25 cellular contexts compared by ENCODE assay signal in genomic region chr2:217468042-217468441, GRCh38.
"Had no signal": no experiment of that assay in that cellular context is flagged by ENCODE, and none has a peak within 500 bp of the region (broad histone marks: within the 10 kb centered on the region; RNA-seq: fewer than 3 reads in every experiment).

No MANE protein-coding gene starts in this region.

- H3K36me3 Mint-ChIP-seq: mesothelial cell of epicardium had no signal

- H3K9me3 Mint-ChIP-seq: activated naive CD4-positive, alpha-beta T cell treated with anti-CD3 and anti-CD28 coated beads, Interleukin-2, amount 50 U/mL, for 72 hours; mesothelial cell of epicardium; T-helper 2 cell treated with Interferon-gamma antibody and Interleukin-4, amounts not matched to agents 5 μg/mL and 100 μg/mL, for 36 hours had no signal

- H3K36me3 ChIP-seq: pancreas, suprapubic skin, tibial artery had no signal

- H3K27me3 ChIP-seq: body of pancreas, pancreas, suprapubic skin, tibial artery had no signal

- ATAC-seq: activated CD4-positive, alpha-beta T cell treated with anti-CD3 and anti-CD28 coated beads for 36 hours; activated naive CD4-positive, alpha-beta T cell treated with anti-CD3 and anti-CD28 coated beads, Interleukin-2, amount 50 U/mL, for 72 hours; activated T-cell treated with anti-CD3 and anti-CD28 coated beads, Interleukin-2, amount 50 U/mL, for 72 hours; body of pancreas; left cardiac atrium; left ventricle myocardium superior; pancreas; psoas muscle had no signal

- H3K4me1 Mint-ChIP-seq: activated CD4-positive, alpha-beta T cell treated with anti-CD3 and anti-CD28 coated beads for 36 hours had no signal

- H3K27me3 Mint-ChIP-seq: activated CD4-positive, alpha-beta T cell treated with anti-CD3 and anti-CD28 coated beads for 36 hours had no signal

- DNase-seq: activated CD4-positive, alpha-beta T cell treated with anti-CD3 and anti-CD28 coated beads for 36 hours; activated CD4-positive, CD25-positive, alpha-beta regulatory T cell; activated naive CD4-positive, alpha-beta T cell; activated T-cell treated with anti-CD3 and anti-CD28 coated beads for 4 hours; activated T-cell treated with anti-CD3 and anti-CD28 coated beads, Interleukin-2, amount 50 U/mL, for 72 hours; anterior cingulate cortex; body of pancreas; dermis blood vessel endothelial cell; effector CD8-positive, alpha-beta T cell; head of caudate nucleus; hippocampal formation; left cardiac atrium; left ventricle myocardium superior; naive B cell; nucleus accumbens; pancreas; psoas muscle; stimulated activated CD4-positive, alpha-beta T cell treated with anti-CD3 and anti-CD28 coated beads, Interleukin-1b, Interleukin-23, amount 100 ng/mL, for 48 hours; stimulated activated naive CD4-positive, alpha-beta T cell had no signal

- H3K4me1 ChIP-seq: body of pancreas, pancreas, suprapubic skin had no signal

- H3K4me3 Mint-ChIP-seq: activated CD4-positive, alpha-beta T cell treated with anti-CD3 and anti-CD28 coated beads for 36 hours; activated T-cell treated with anti-CD3 and anti-CD28 coated beads, Interleukin-2, amount 50 U/mL, for 72 hours; mesothelial cell of epicardium; naive B cell; T-helper 2 cell treated with Interferon-gamma antibody and Interleukin-4, amounts not matched to agents 5 μg/mL and 100 μg/mL, for 36 hours had no signal

- H3K27ac Mint-ChIP-seq: activated CD4-positive, alpha-beta T cell treated with anti-CD3 and anti-CD28 coated beads for 36 hours; activated naive CD4-positive, alpha-beta T cell treated with anti-CD3 and anti-CD28 coated beads, Interleukin-2, amount 50 U/mL, for 72 hours; activated T-cell treated with anti-CD3 and anti-CD28 coated beads, Interleukin-2, amount 50 U/mL, for 72 hours; naive B cell; T-helper 2 cell treated with Interferon-gamma antibody and Interleukin-4, amounts not matched to agents 5 μg/mL and 100 μg/mL, for 36 hours had no signal

- H3K9me3 ChIP-seq: body of pancreas, pancreas, psoas muscle, suprapubic skin, tibial artery had no signal

- H3K27ac ChIP-seq: body of pancreas, pancreas, psoas muscle, suprapubic skin, tibial artery had no signal

- H3K4me3 ChIP-seq: body of pancreas, pancreas, psoas muscle, smooth muscle cell, suprapubic skin, tibial artery had no signal
